Comparison of ENCODE assay signal across 1 cellular context in the genomic region with DNA sequence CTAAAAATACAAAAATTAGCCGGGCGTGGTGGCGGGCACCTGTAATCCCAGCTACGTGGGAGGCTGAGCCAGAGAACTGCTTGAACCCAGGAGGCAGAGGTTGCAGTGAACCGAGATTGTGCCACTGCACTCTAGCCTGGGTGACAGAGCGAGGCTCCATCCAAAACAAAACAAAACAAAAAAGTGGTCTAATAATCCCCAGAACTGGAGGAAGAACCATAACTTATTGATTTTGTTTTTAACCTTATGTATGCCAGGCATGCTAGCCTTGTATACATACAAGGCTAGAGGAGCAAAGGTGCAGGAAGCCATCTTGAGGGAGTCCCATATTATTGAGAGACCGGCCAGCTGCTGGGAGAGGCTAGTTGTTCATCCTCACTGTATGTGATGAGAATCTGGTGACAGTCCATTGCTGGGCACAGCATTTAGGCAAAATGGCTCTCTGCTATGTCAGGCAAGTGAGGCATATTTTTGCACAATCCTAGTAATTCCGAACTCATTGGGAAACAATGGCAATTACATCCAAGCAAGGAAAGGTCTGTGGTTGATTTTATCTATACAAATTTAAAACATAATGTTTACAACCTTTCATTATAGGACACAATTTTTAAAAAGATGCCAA.
TF ChIP-seq lines count a peak whose summit lies in the region.

No MANE protein-coding gene starts in this region.

TF ChIP-seq in HCT116, 20 proteins besides CTCF, POLR2A, EP300 and RAD21 (continued from another document):
- TF ChIP-seq, protein P1, sequence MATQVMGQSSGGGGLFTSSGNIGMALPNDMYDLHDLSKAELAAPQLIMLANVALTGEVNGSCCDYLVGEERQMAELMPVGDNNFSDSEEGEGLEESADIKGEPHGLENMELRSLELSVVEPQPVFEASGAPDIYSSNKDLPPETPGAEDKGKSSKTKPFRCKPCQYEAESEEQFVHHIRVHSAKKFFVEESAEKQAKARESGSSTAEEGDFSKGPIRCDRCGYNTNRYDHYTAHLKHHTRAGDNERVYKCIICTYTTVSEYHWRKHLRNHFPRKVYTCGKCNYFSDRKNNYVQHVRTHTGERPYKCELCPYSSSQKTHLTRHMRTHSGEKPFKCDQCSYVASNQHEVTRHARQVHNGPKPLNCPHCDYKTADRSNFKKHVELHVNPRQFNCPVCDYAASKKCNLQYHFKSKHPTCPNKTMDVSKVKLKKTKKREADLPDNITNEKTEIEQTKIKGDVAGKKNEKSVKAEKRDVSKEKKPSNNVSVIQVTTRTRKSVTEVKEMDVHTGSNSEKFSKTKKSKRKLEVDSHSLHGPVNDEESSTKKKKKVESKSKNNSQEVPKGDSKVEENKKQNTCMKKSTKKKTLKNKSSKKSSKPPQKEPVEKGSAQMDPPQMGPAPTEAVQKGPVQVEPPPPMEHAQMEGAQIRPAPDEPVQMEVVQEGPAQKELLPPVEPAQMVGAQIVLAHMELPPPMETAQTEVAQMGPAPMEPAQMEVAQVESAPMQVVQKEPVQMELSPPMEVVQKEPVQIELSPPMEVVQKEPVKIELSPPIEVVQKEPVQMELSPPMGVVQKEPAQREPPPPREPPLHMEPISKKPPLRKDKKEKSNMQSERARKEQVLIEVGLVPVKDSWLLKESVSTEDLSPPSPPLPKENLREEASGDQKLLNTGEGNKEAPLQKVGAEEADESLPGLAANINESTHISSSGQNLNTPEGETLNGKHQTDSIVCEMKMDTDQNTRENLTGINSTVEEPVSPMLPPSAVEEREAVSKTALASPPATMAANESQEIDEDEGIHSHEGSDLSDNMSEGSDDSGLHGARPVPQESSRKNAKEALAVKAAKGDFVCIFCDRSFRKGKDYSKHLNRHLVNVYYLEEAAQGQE (IDR thresholded peaks at IDR 0.05; ENCODE audit: low read depth): no peak
